ENCODE assay signal across 21 cellular contexts in the genomic region with DNA sequence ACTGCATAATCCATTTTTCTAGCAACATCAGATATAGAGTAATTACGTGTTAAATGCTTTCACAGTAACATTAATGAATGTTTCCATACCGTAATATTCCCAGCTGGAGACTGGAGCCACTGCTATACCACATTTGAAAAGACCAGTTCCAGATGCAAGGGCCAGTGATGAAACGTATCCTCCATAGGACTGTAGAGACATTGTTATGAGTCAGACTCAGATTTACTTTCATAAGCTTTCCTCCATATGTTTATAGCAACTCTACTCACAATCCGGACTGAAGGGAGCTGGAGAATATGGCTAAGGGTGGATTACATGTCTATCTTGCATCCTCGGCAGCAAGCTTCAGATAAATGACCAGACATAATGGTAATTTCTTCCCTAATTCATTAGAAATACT. TPM values are rescaled to one million over a fixed set of nuclear protein-coding genes. Genes with fewer than 3 reads are reported as not detected.
A peak's percentile ranks its signal among the peaks of the same experiment; 100 is the strongest.
DNase-seq lines count a peak whose midpoint lies in the region; ATAC-seq and TF ChIP-seq lines count a peak whose summit lies in the region.
"Had no signal": no experiment of that assay in that cellular context is flagged by ENCODE, and none has a peak within 500 bp of the region (broad histone marks: within the 10 kb centered on the region; RNA-seq: fewer than 3 reads in every experiment).

No MANE protein-coding gene starts in this region.

- no peaks in the 10 kb centered on the region for H3K79me2 ChIP-seq in smooth muscle cell (ENCODE audit: low read depth)

- H3K36me3 ChIP-seq in adipocyte (ENCODE audit: control insufficient read depth, insufficient read depth, low read length, severe bottlenecking) (peaks cover 28% of the 10 kb centered on the region), smooth muscle cell (ENCODE audit: low read depth) (no peaks in the 10 kb centered on the region)
- H3K36me3 ChIP-seq: BE2C had no signal

- H2AFZ ChIP-seq in smooth muscle cell (ENCODE audit: low read depth): no peak overlapping the region

- WGBS in smooth muscle cell (ENCODE audit: low lambda C conversion rate): 29% methylated on average over 5 of the region's 5 CpGs

- peak overlapping the region; percentile 71 for H3K27ac ChIP-seq in smooth muscle cell (ENCODE audit: low read depth)
- H3K27ac ChIP-seq: SJSA1 had no signal

- H3K4me2 ChIP-seq in smooth muscle cell: peak overlapping the region; percentile 43

- no peaks in the 10 kb centered on the region for H4K20me1 ChIP-seq in smooth muscle cell (ENCODE audit: low read depth)

- peaks cover 28% of the 10 kb centered on the region for H3K4me1 ChIP-seq in adipocyte (ENCODE audit: control insufficient read depth, insufficient read depth, low read length)
- H3K4me1 ChIP-seq in smooth muscle cell (ENCODE audit: low read depth): no peaks in the 10 kb centered on the region
- H3K4me1 ChIP-seq: BE2C, SJSA1 had no signal

- DNase-seq in H4 (ENCODE audit: low spot score) (peak; percentile 11), adipocyte (ENCODE audit: low read depth) (peak; percentile 16), fibroblast of pulmonary artery (ENCODE audit: low read depth) (peak; percentile 8), smooth muscle cell (lab: John Stamatoyannopoulos, UW; ENCODE audit: unreplicated experiment) (no peak), GM13977 (ENCODE audit: low spot score) (no peak)
- DNase-seq: ACHN; BE2C; CD4-positive, CD25-positive, alpha-beta regulatory T cell; COR-L47; DMS 273 treated with DMSO at 0.1 percent for 48 hours; DND-41; GDM1; MM.1S; NCI-H1092; NCI-H1436 treated with DMSO at 0.1 percent for 48 hours; NCI-H2029 had no signal

- TF ChIP-seq CTCF in fibroblast of pulmonary artery (IDR thresholded peaks at IDR 0.05; ENCODE audit: low read length, missing control alignments): no peak
- TF ChIP-seq CTCF in smooth muscle cell (IDR thresholded peaks at IDR 0.05; ENCODE audit: borderline replicate concordance, insufficient read depth, poor library complexity, severe bottlenecking): no peak
- no peak for TF ChIP-seq CTCF in GM13977 (IDR thresholded peaks at IDR 0.05; ENCODE audit: extremely low read depth, insufficient read depth, missing control alignments)

- no peak for ATAC-seq in GM21360 (IDR thresholded peaks at IDR 0.05; ENCODE audit: unreplicated experiment)
- no peak for ATAC-seq in HG02870 (IDR thresholded peaks at IDR 0.05; ENCODE audit: unreplicated experiment)
- ATAC-seq: Panc1 had no signal

- no peaks in the 10 kb centered on the region for H3K27me3 ChIP-seq in adipocyte (replicated peaks; ENCODE audit: control insufficient read depth, insufficient read depth, low read length)
- H3K27me3 ChIP-seq in smooth muscle cell (ENCODE audit: low read depth): no peaks in the 10 kb centered on the region
- H3K27me3 ChIP-seq: BE2C, SJSA1 had no signal

- no peaks in the 10 kb centered on the region for H3K9me3 ChIP-seq in adipocyte (ENCODE audit: control insufficient read depth, low read length)
- no peaks in the 10 kb centered on the region for H3K9me3 ChIP-seq in smooth muscle cell (replicated peaks; ENCODE audit: low read depth)
- H3K9me3 ChIP-seq: BE2C, SJSA1 had no signal

- H3K9ac ChIP-seq in adipocyte (ENCODE audit: low read length) (no peak overlapping the region), smooth muscle cell (ENCODE audit: low read depth) (no peak overlapping the region)

- H3K4me3 ChIP-seq in adipocyte (ENCODE audit: low read length): no peak overlapping the region
- no peak overlapping the region for H3K4me3 ChIP-seq in fibroblast of pulmonary artery (replicated peaks; ENCODE audit: low read depth, low read length)
- H3K4me3 ChIP-seq in smooth muscle cell: no peak overlapping the region
- H3K4me3 ChIP-seq: SJSA1 had no signal

- no peaks in the 10 kb centered on the region for H3F3A ChIP-seq in smooth muscle cell (ENCODE audit: low read depth)

- in situ Hi-C loops in GM13977 (cut with MboI; ENCODE audit: low pct_unique_long_range_greater_than_20kb, low sequenced_read_pairs, unreplicated experiment): no loop called here

RNA-seq across cellular contexts. Expression of a gene that starts 22.7 kb away (rescaled TPM):
- total RNA-seq in H4 (2014; rRNA removed; shearing (Covaris generic)): not detected in 2 replicates
- total RNA-seq in smooth muscle cell: not detected in 2 replicates
- polyA plus RNA-seq in smooth muscle cell: not detected in 2 replicates
- total RNA-seq: CD4-positive, CD25-positive, alpha-beta regulatory T cell; NCI-H460; SJSA1 had no signal
- polyA plus RNA-seq: CD4-positive, CD25-positive, alpha-beta regulatory T cell had no signal

Comparison
In these comparisons a context has a peak if more than half of its experiments do, and no peak if none do; other contexts are left out.
1. DNase-seq: peak in H4 (single experiment), adipocyte (single experiment) and fibroblast of pulmonary artery (single experiment); none in smooth muscle cell (single experiment) and GM13977 (single experiment).